In genomic region chr17:75824591-75825518, GRCh38 we compare ENCODE assay signal across 21 cellular contexts. TPM values are rescaled to one million over a fixed set of nuclear protein-coding genes. Genes with fewer than 3 reads are reported as not detected.
A peak's percentile ranks its signal among the peaks of the same experiment; 100 is the strongest.
DNase-seq lines count a peak whose midpoint lies in the region; ATAC-seq and TF ChIP-seq lines count a peak whose summit lies in the region.
"Had no signal": no experiment of that assay in that cellular context is flagged by ENCODE, and none has a peak within 500 bp of the region (broad histone marks: within the 10 kb centered on the region; RNA-seq: fewer than 3 reads in every experiment).

No MANE protein-coding gene starts in this region.

- no peak overlapping the region for H3K4me3 ChIP-seq in left ventricle myocardium inferior
- H3K4me3 ChIP-seq in A673 (ENCODE audit: low read depth, low read length, poor library complexity, severe bottlenecking), result no peak overlapping the region
- H3K4me3 ChIP-seq: coronary artery, esophagus squamous epithelium, neural progenitor cell, skin epidermis had no signal

- POLR2A ChIA-PET in A673 (lab: Charles Lee; ENCODE audit: low non-redundant PET), result no interaction called here

- BruUV-seq in A673 (replicated peaks; lab: Mats Ljungman, UMichigan), result no TSS peak

- TF ChIP-seq CTCF in left ventricle myocardium inferior (IDR thresholded peaks at IDR 0.05; ENCODE audit: borderline replicate concordance), result no peak
- TF ChIP-seq CTCF in brain (conservative IDR thresholded peaks at IDR 0.05), result no peak
- no peak for TF ChIP-seq CTCF in nephron (IDR thresholded peaks at IDR 0.05; ENCODE audit: unreplicated experiment in 3 of 3)
- TF ChIP-seq CTCF in A673 (conservative IDR thresholded peaks at IDR 0.05; ENCODE audit: low read depth, low read length), result no peak

- CTCF ChIA-PET in A673 (lab: Charles Lee), result interaction anchor here (0.6 kb wide), 1 partner anchor 10 kb away, joined by 6 read pairs; no protein-coding TSS in a partner anchor

- H3K36me3 ChIP-seq in left ventricle myocardium inferior (peaks cover 60% of the 10 kb centered on the region), A673 (ENCODE audit: insufficient read depth, low read length, poor library complexity, severe bottlenecking) (peaks cover 34% of the 10 kb centered on the region)
- H3K36me3 ChIP-seq: neural progenitor cell had no signal

- H3K4me1 ChIP-seq in left ventricle myocardium inferior, result peaks cover 50% of the 10 kb centered on the region
- H3K4me1 ChIP-seq in A673 (ENCODE audit: insufficient read depth, low read length, poor library complexity, severe bottlenecking), result peaks cover 11% of the 10 kb centered on the region

- intact Hi-C loops in left ventricle myocardium inferior (cut with micrococcal nuclease) (no loop called here), left ventricle myocardium superior (cut with micrococcal nuclease) (no loop called here), A673 (cut with micrococcal nuclease; ENCODE audit: unreplicated experiment) (no loop called here)

- no peaks in the 10 kb centered on the region for H3K9me3 ChIP-seq in left ventricle myocardium inferior (replicated peaks)
- H3K9me3 ChIP-seq in A673 (ENCODE audit: low read depth, low read length, poor library complexity, severe bottlenecking), result no peaks in the 10 kb centered on the region
- H3K9me3 ChIP-seq: esophagus squamous epithelium had no signal

- DNase-seq in left ventricle myocardium inferior (no peak), left ventricle myocardium superior (no peak), A673 (ENCODE audit: low spot score) (no peak), foreskin melanocyte (no peak), midbrain (lab: John Stamatoyannopoulos, UW) (no peak)
- DNase-seq: activated CD8-positive, alpha-beta memory T cell treated with anti-CD3 and anti-CD28 coated beads, Interleukin-2, amount 50 U/mL, for 48 hours; amygdala; DMS79 treated with DMSO at 0.1 percent for 48 hours; esophagus squamous epithelium; HCEC 1CT; hypothalamus; Karpas-422; NCI-H1417 treated with DMSO at 0.1 percent for 48 hours; stimulated activated naive CD8-positive, alpha-beta T cell treated with anti-CD3 and anti-CD28 coated beads, Interleukin-15, Interleukin-2, amounts not matched to agents 100 U/mL and 50 U/mL, for 24 hours had no signal

- H3K4me3 Mint-ChIP-seq in brain (no peak overlapping the region), nephron (no peak overlapping the region)
- H3K4me3 Mint-ChIP-seq: neural progenitor cell, WTC11 had no signal

- H3K27me3 ChIP-seq in left ventricle myocardium inferior (ENCODE audit: low read depth) (no peaks in the 10 kb centered on the region), A673 (replicated peaks; ENCODE audit: insufficient read depth, low read depth, low read length, poor library complexity) (no peaks in the 10 kb centered on the region)
- H3K27me3 ChIP-seq: esophagus squamous epithelium, neural progenitor cell had no signal

- H3K36me3 Mint-ChIP-seq in brain (peaks cover 17% of the 10 kb centered on the region), nephron (ENCODE audit: low read depth) (peaks cover 22% of the 10 kb centered on the region)

- ATAC-seq in left ventricle myocardium superior, result no peak
- ATAC-seq in HG02623 (IDR thresholded peaks at IDR 0.05; ENCODE audit: unreplicated experiment), result no peak
- ATAC-seq: stimulated activated naive CD8-positive, alpha-beta T cell treated with anti-CD3 and anti-CD28 coated beads, Interleukin-15, Interleukin-2, amounts not matched to agents 100 U/mL and 50 U/mL, for 24 hours; WTC11 had no signal

- peaks cover 25% of the 10 kb centered on the region for H3K4me1 Mint-ChIP-seq in brain
- peaks cover 27% of the 10 kb centered on the region for H3K4me1 Mint-ChIP-seq in nephron

- H3K27me3 Mint-ChIP-seq in brain, result no peaks in the 10 kb centered on the region
- no peaks in the 10 kb centered on the region for H3K27me3 Mint-ChIP-seq in nephron (ENCODE audit: low read depth)

- H3K9me3 Mint-ChIP-seq in brain, result no peaks in the 10 kb centered on the region
- no peaks in the 10 kb centered on the region for H3K9me3 Mint-ChIP-seq in nephron
- H3K9me3 Mint-ChIP-seq: neural progenitor cell, WTC11 had no signal

- H3K27ac ChIP-seq in left ventricle myocardium inferior (replicated peaks) (peak overlapping the region; percentile 62), A673 (ENCODE audit: low read depth, low read length, poor library complexity, severe bottlenecking) (no peak overlapping the region)

- H3K27ac Mint-ChIP-seq in brain (peak overlapping the region in 4 of 5 experiments; percentile 43 to 95 (median 82)), nephron (peak overlapping the region; percentile 84 to 95 (median 90))
- H3K27ac Mint-ChIP-seq: neural progenitor cell, WTC11 had no signal

RNA-seq across cellular contexts. Expression of gene UNC13D, which starts 19.3 kb away (rescaled TPM):
- total RNA-seq in left ventricle myocardium inferior (13.3 TPM), left ventricle myocardium superior (8.6 TPM), A673 (2021) (0.37 and 2.2 TPM in 2 replicates)
- 1.8 TPM for polyA plus RNA-seq in brain (ENCODE audit: insufficient read depth, low read depth, low replicate concordance)

RNA-seq across cellular contexts. Expression of gene WBP2, which starts 30.3 kb away (rescaled TPM):
- 144 TPM for total RNA-seq in left ventricle myocardium inferior
- 152 TPM for total RNA-seq in left ventricle myocardium superior
- polyA plus RNA-seq in brain (ENCODE audit: insufficient read depth, low read depth, low replicate concordance), result 502 TPM
- 70.3 and 87.5 TPM in 2 replicates for total RNA-seq in A673 (2021)

RNA-seq across cellular contexts. Expression of gene UNK, which starts 40.2 kb away (rescaled TPM):
- 14.7 TPM for total RNA-seq in left ventricle myocardium inferior
- total RNA-seq in left ventricle myocardium superior, result 14.8 TPM
- polyA plus RNA-seq in brain (ENCODE audit: insufficient read depth, low read depth, low replicate concordance), result 34.9 TPM
- 53.2 and 60.0 TPM in 2 replicates for total RNA-seq in A673 (2021)

RNA-seq across cellular contexts. Expression of gene TRIM47, which starts 53.5 kb away (rescaled TPM):
- total RNA-seq in left ventricle myocardium inferior (27.5 TPM), left ventricle myocardium superior (24.4 TPM), A673 (2021) (0.46 and 0.95 TPM in 2 replicates)
- 46.1 TPM for polyA plus RNA-seq in brain (ENCODE audit: insufficient read depth, low read depth, low replicate concordance)

RNA-seq across cellular contexts. Expression of gene GALK1, which starts 59.9 kb away (rescaled TPM):
- total RNA-seq in left ventricle myocardium inferior (19.1 TPM), left ventricle myocardium superior (20.2 TPM), A673 (2021) (18.3 and 29.7 TPM in 2 replicates)
- 26.8 TPM for polyA plus RNA-seq in brain (ENCODE audit: insufficient read depth, low read depth, low replicate concordance)
